ENCODE assay signal across 8 cellular contexts in the genomic region with DNA sequence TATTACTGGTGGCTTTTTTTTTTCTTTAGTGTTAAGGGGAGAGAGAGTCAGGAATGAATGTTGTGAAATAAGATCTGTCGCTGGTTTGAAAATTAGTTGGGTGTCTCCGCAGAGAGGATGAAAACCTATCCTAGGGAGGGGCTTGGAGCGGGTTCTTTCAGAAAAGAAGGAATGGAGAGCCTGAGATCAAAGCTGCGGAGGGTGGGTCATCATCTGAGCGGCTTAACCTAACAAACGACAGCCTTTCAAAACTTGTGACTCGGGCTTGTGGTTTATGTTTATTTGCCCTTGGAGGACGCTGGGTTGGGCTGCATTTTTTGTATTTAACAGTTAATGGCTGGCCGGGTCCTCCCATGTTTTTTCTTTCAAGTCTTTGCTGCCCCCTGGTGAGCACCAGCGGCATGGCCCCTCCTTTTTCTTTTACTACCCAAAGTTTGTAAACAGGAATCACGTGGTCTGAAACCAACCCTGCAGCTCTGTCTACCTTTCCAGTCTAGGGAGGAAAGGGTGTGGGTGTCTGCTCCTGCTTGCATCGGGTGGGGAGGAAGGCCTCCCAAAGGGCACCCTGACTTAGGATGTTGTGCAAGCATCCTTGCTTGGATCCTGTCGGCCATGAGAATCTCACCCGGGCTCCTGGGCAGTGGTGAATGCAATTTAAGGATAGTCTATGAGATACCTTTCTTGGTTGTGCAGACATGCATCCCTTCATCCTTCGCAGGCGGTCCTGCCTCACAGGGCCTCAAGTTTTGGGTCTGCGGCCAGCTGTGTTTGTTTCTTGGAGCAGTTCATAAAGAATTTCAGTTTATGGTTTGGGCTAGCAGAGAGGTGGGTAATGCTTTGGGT. TPM values are rescaled to one million over a fixed set of nuclear protein-coding genes. Genes with fewer than 3 reads are reported as not detected.
DNase-seq lines count a peak whose midpoint lies in the region; ATAC-seq and TF ChIP-seq lines count a peak whose summit lies in the region.

No MANE protein-coding gene starts in this region.

- H4K20me1 ChIP-seq in HCT116 (ENCODE audit: insufficient read depth) = peaks cover 4% of the 10 kb centered on the region; the same call in 1 of the 2 replicates

- H3K4me1 ChIP-seq in HCT116 (ENCODE audit: control insufficient read depth in 1 of 2, insufficient read depth in 2 of 2, low read length in 2 of 2) (peaks cover 19 to 32% of the 10 kb centered on the region in 2 experiments), iPS DF 6.9 (ENCODE audit: control insufficient read depth, insufficient read depth, low read length) (peaks cover 5% of the 10 kb centered on the region; the same call in 1 of the 2 replicates)

- BruUV-seq in HCT116 (replicated peaks; lab: Mats Ljungman, UMichigan) = TSS peak; percentile 48

- peak; percentile 19 for ATAC-seq in HCT116
- peak; percentile 43 for ATAC-seq in sciatic nerve
- no peak for ATAC-seq in GM19324 (IDR thresholded peaks at IDR 0.05; ENCODE audit: low FRiP score, unreplicated experiment)

- no peaks in the 10 kb centered on the region for H3K9me2 ChIP-seq in HCT116 (ENCODE audit: insufficient read depth)

- H3K4me2 ChIP-seq in HCT116 (ENCODE audit: low read length) = peak overlapping the region; percentile 94

- peak; percentile 86 for DNase-seq in CD14-positive monocyte (ENCODE audit: low spot score)
- DNase-seq in HCT116 (ENCODE audit: low read depth, low spot score) = peak; percentile 86
- DNase-seq in NCI-H2171 (lab: John Stamatoyannopoulos, UW) = peak; percentile 76
- peak; percentile 87 for DNase-seq in UCSD-AML1 (lab: John Stamatoyannopoulos, UW; ENCODE audit: unreplicated experiment)
- DNase-seq in iPS DF 6.9 (ENCODE audit: low read depth, low spot score) = peak; percentile 54
- DNase-seq in sciatic nerve (ENCODE audit: low spot score) = peak; percentile 91

- H3K36me3 Mint-ChIP-seq in CD14-positive monocyte (peaks cover 33 to 37% of the 10 kb centered on the region in 2 donors), brain (peaks cover 26% of the 10 kb centered on the region)

- POLR2A ChIA-PET in HCT116 (lab: Charles Lee) = interaction anchor here (0.9 to 4.4 kb wide), 3 partner anchors 15 to 122 kb away, joined by 3 to 24 read pairs (median 4); no protein-coding TSS in a partner anchor

- H3K27me3 Mint-ChIP-seq in CD14-positive monocyte (ENCODE audit: low read depth in 3 of 3) (peaks cover 2 to 8% (median 3%) of the 10 kb centered on the region in 3 donors), brain (peaks cover 11% of the 10 kb centered on the region)

- RAD21 ChIA-PET in HCT116 (lab: Charles Lee; ENCODE audit: low non-redundant PET in 1 of 2, low total read pairs in 2 of 2, uncharacterized antibody in 2 of 2, unreplicated experiment in 2 of 2) = interaction anchor here (1.0 to 3.5 kb wide), 8 partner anchors 116 to 154 kb away, joined by 3 to 25 read pairs (median 4); no protein-coding TSS in a partner anchor

- TF ChIP-seq POLR2A in HCT116 (IDR thresholded peaks at IDR 0.05; ENCODE audit: borderline replicate concordance, extremely low read depth, insufficient read depth, insufficient read length) = no peak

- peak overlapping the region; percentile 73; the same call in 1 of the 2 replicates for H3K27ac ChIP-seq in HCT116 (ENCODE audit: low read depth, low read length)
- no peak overlapping the region for H3K27ac ChIP-seq in iPS DF 6.9 (ENCODE audit: low read length)

- H3K9me3 Mint-ChIP-seq in CD14-positive monocyte (peaks cover 0 to 2% (median 0%) of the 10 kb centered on the region in 7 donors), brain (no peaks in the 10 kb centered on the region)

- peak overlapping the region; percentile 86 for H3K9ac ChIP-seq in HCT116 (ENCODE audit: low read length)

- TF ChIP-seq CTCF in CD14-positive monocyte (IDR thresholded peaks at IDR 0.05) (peak; percentile 89), HCT116 (IDR thresholded peaks at IDR 0.05 in 2 of 3, conservative IDR thresholded peaks at IDR 0.05 in 1 of 3; ENCODE audit: borderline replicate concordance in 1 of 3, insufficient read depth in 1 of 3, low read depth in 2 of 3, low read length in 2 of 3) (peak; percentile 84 to 97 (median 95)), brain (conservative IDR thresholded peaks at IDR 0.05) (peak; percentile 98 to 99)

- H3K4me3 ChIP-seq in HCT116 (replicated peaks in 1 of 2; ENCODE audit: low read depth in 1 of 2, low read length in 2 of 2) (peak overlapping the region; percentile 77 to 81), iPS DF 6.9 (ENCODE audit: low read length) (peak overlapping the region; percentile 97; the same call in 1 of the 2 replicates)

- H3K27me3 ChIP-seq in HCT116 (ENCODE audit: insufficient read depth, low read length) (no peaks in the 10 kb centered on the region), iPS DF 6.9 (ENCODE audit: control insufficient read depth, insufficient read depth, low read length) (no peaks in the 10 kb centered on the region)

- H3K27ac Mint-ChIP-seq in CD14-positive monocyte = peak overlapping the region; percentile 94 to 95 (median 95)
- peak overlapping the region; percentile 83 to 97 (median 93) for H3K27ac Mint-ChIP-seq in brain

- H2AFZ ChIP-seq in HCT116 (ENCODE audit: low read depth, low read length, poor library complexity, severe bottlenecking) = no peak overlapping the region

- WGBS in iPS DF 6.9 (ENCODE audit: insufficient coverage, insufficient read length) = no CpG with 5 or more reads among the region's 17 CpGs

- intact Hi-C loops in CD14-positive monocyte (cut with micrococcal nuclease) = loop anchor here (1.0 to 5.0 kb wide), 5 partner anchors 15 to 121 kb away; no protein-coding TSS in a partner anchor
- intact Hi-C loops in HCT116 (cut with micrococcal nuclease) = loop anchor here (1.0 to 2.0 kb wide), 5 partner anchors 37 to 406 kb away; no protein-coding TSS in a partner anchor
- intact Hi-C loops in sciatic nerve (cut with DNase I) = loop anchor here (5.0 kb wide), 1 partner anchor 120 kb away; no protein-coding TSS in a partner anchor

- H3K9me3 ChIP-seq in HCT116 (ENCODE audit: control insufficient read depth in 1 of 2, insufficient read depth in 1 of 2, low read depth in 1 of 2, low read length in 2 of 2) (no peaks in the 10 kb centered on the region), iPS DF 6.9 (ENCODE audit: control insufficient read depth, insufficient read depth, low read length) (no peaks in the 10 kb centered on the region)

- CTCF ChIA-PET in HCT116 (lab: Charles Lee) = interaction anchor here (0.7 to 5.0 kb wide), 8 partner anchors 11 to 592 kb away, joined by 3 to 59 read pairs (median 24); no protein-coding TSS in a partner anchor

- H3K36me3 ChIP-seq in HCT116 (ENCODE audit: control insufficient read depth in 1 of 2, insufficient read depth in 2 of 2, low read length in 2 of 2) (peaks cover 24 to 26% of the 10 kb centered on the region in 2 experiments; a peak in 3 of 4 replicates), iPS DF 6.9 (ENCODE audit: control insufficient read depth, insufficient read depth, low read length) (peaks cover 34% of the 10 kb centered on the region; the same call in 1 of the 2 replicates)

- H3K4me3 Mint-ChIP-seq in CD14-positive monocyte (peak overlapping the region; percentile 94 to 98), brain (peak overlapping the region; percentile 87 to 91 (median 90))

- H3K79me2 ChIP-seq in HCT116 (ENCODE audit: insufficient read depth, low read length) = peaks cover 14% of the 10 kb centered on the region; the same call in 1 of the 2 replicates

- peaks cover 68% of the 10 kb centered on the region for H3K4me1 Mint-ChIP-seq in CD14-positive monocyte
- H3K4me1 Mint-ChIP-seq in brain = peaks cover 49% of the 10 kb centered on the region

- peak; percentile 98 for TF ChIP-seq RAD21 in HCT116 (IDR thresholded peaks at IDR 0.05; ENCODE audit: low read depth)

TF ChIP-seq in HCT116, 20 proteins besides CTCF, POLR2A, EP300 and RAD21 (continues in another document):
- TF ChIP-seq CBX3 (IDR thresholded peaks at IDR 0.05; ENCODE audit: low read depth) (peak; percentile 40; the same call in 1 of the 2 replicates), JUND (IDR thresholded peaks at IDR 0.05) (peak; percentile 57), EZH2 (IDR thresholded peaks at IDR 0.05) (no peak), EGR1 (IDR thresholded peaks at IDR 0.05; ENCODE audit: low read depth) (no peak), ELF1 (IDR thresholded peaks at IDR 0.05; ENCODE audit: borderline replicate concordance, low read depth) (no peak), YY1 (IDR thresholded peaks at IDR 0.05; ENCODE audit: extremely low read depth, insufficient replicate concordance, low read depth, low read length) (peak; percentile 73), SIN3A (IDR thresholded peaks at IDR 0.05; ENCODE audit: low read depth) (peak; percentile 80), ZBTB33 (IDR thresholded peaks at IDR 0.05; ENCODE audit: extremely low read depth, insufficient replicate concordance, low read length) (no peak), ZFX (IDR thresholded peaks at IDR 0.05) (no peak), POLR2AphosphoS5 (IDR thresholded peaks at IDR 0.05; ENCODE audit: low read depth, low read length) (peak; percentile 43; the same call in 1 of the 2 replicates), CEBPB (IDR thresholded peaks at IDR 0.05; ENCODE audit: low read depth) (peak; percentile 58), ZNF274 (IDR thresholded peaks at IDR 0.05; ENCODE audit: low read depth, low read length) (no peak)
- TF ChIP-seq, protein P1, sequence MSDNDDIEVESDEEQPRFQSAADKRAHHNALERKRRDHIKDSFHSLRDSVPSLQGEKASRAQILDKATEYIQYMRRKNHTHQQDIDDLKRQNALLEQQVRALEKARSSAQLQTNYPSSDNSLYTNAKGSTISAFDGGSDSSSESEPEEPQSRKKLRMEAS (IDR thresholded peaks at IDR 0.05) = peak; percentile 67

RNA-seq across cellular contexts. Expression of gene PIM1, which starts 2.2 kb away (rescaled TPM):
- polyA plus RNA-seq in CD14-positive monocyte (10 to 100 TPM; 20.5 to 24.4 TPM), brain (ENCODE audit: insufficient read depth, low read depth, low replicate concordance) (102 TPM)
- total RNA-seq in HCT116 (2021; ENCODE audit: unreplicated experiment) (26.2 TPM), sciatic nerve (50.9 TPM)
- polyA plus RNA-seq in HCT116 (2012) = 19.9 and 25.7 TPM in 2 replicates
